In the genomic region with DNA sequence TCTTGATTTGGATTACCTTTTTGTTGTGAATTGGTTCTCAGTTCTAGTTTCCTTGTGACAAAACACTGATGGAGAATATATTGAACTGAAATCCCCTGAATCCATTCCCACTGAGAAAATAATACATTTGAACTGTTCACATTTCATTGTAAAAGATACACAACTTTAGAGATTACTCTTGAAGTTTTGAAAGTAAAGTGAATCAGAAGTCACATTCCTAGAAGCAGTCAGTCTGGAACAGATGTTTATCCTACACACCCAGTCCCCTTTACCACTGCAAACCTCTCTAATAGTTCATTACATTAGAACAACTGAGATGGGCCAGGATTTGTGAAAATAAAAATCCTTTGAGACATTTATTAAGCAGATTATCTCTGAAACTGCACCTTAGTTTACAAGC, we compare ENCODE assay signal across 19 cellular contexts. TPM values are rescaled to one million over a fixed set of nuclear protein-coding genes. Genes with fewer than 3 reads are reported as not detected.
DNase-seq lines count a peak whose midpoint lies in the region; TF ChIP-seq lines count a peak whose summit lies in the region.
"Had no signal": no experiment of that assay in that cellular context is flagged by ENCODE, and none has a peak within 500 bp of the region (broad histone marks: within the 10 kb centered on the region; RNA-seq: fewer than 3 reads in every experiment).

No MANE protein-coding gene starts in this region.

- H3K36me3 Mint-ChIP-seq in activated CD4-positive, alpha-beta memory T cell treated with anti-CD3 and anti-CD28 coated beads for 36 hours = no peaks in the 10 kb centered on the region
- H3K36me3 Mint-ChIP-seq in activated CD4-positive, alpha-beta memory T cell treated with anti-CD3 and anti-CD28 coated beads, Interleukin-2, amount 10 ng/mL, durations not matched to agents 7 days and 5 days (ENCODE audit: low read depth) = peaks cover 7% of the 10 kb centered on the region
- H3K36me3 Mint-ChIP-seq in brain = no peaks in the 10 kb centered on the region
- no peaks in the 10 kb centered on the region for H3K36me3 Mint-ChIP-seq in mesothelial cell of epicardium
- peaks cover 3% of the 10 kb centered on the region for H3K36me3 Mint-ChIP-seq in T-helper 2 cell treated with Interferon-gamma antibody and Interleukin-4, amounts not matched to agents 5 μg/mL and 100 μg/mL, for 36 hours (ENCODE audit: low read depth)
- H3K36me3 Mint-ChIP-seq: memory B cell had no signal

- intact Hi-C loops in activated CD4-positive, alpha-beta memory T cell treated with anti-CD3 and anti-CD28 coated beads for 36 hours (cut with micrococcal nuclease) = no loop called here

- H3K9me3 Mint-ChIP-seq in activated CD4-positive, alpha-beta memory T cell treated with anti-CD3 and anti-CD28 coated beads for 36 hours = no peaks in the 10 kb centered on the region
- H3K9me3 Mint-ChIP-seq in activated CD4-positive, alpha-beta memory T cell treated with anti-CD3 and anti-CD28 coated beads, Interleukin-2, amount 10 ng/mL, durations not matched to agents 7 days and 5 days = no peaks in the 10 kb centered on the region
- no peaks in the 10 kb centered on the region for H3K9me3 Mint-ChIP-seq in brain
- H3K9me3 Mint-ChIP-seq in mesothelial cell of epicardium = no peaks in the 10 kb centered on the region
- no peaks in the 10 kb centered on the region for H3K9me3 Mint-ChIP-seq in T-helper 2 cell treated with Interferon-gamma antibody and Interleukin-4, amounts not matched to agents 5 μg/mL and 100 μg/mL, for 36 hours
- H3K9me3 Mint-ChIP-seq: CD4-positive, alpha-beta memory T cell; memory B cell had no signal

- TF ChIP-seq CTCF in brain (conservative IDR thresholded peaks at IDR 0.05) (no peak), mesothelial cell of epicardium (IDR thresholded peaks at IDR 0.05; ENCODE audit: unreplicated experiment) (no peak)

- POLR2A ChIA-PET in activated CD4-positive, alpha-beta memory T cell treated with anti-CD3 and anti-CD28 coated beads for 36 hours (lab: Charles Lee) = interaction anchor here (1.4 to 1.5 kb wide), 2 partner anchors 35 to 52 kb away, joined by 3 to 5 read pairs; no protein-coding TSS in a partner anchor
- POLR2A ChIA-PET in activated CD4-positive, alpha-beta memory T cell treated with anti-CD3 and anti-CD28 coated beads, Interleukin-2, amount 10 ng/mL, durations not matched to agents 7 days and 5 days (lab: Charles Lee) = interaction anchor here (1.9 kb wide), 1 partner anchor 64 kb away, joined by 7 read pairs; a partner anchor contains a TSS

- no peak for DNase-seq in activated CD4-positive, alpha-beta memory T cell treated with anti-CD3 and anti-CD28 coated beads for 36 hours
- DNase-seq in activated CD4-positive, alpha-beta memory T cell treated with anti-CD3 and anti-CD28 coated beads, Interleukin-2, amount 10 ng/mL, durations not matched to agents 7 days and 5 days = no peak
- no peak for DNase-seq in mesothelial cell of epicardium (ENCODE audit: low spot score in 2 of 2, unreplicated experiment in 2 of 2)
- no peak for DNase-seq in substantia nigra (lab: John Stamatoyannopoulos, UW)
- DNase-seq in KBM-7 = no peak
- DNase-seq in ureter (ENCODE audit: low spot score) = no peak
- no peak for DNase-seq in T-helper 2 cell treated with Interferon-gamma antibody and Interleukin-4, amounts not matched to agents 5 μg/mL and 100 μg/mL, for 36 hours (ENCODE audit: low spot score)
- DNase-seq: 8988T; activated effector memory CD4-positive, alpha-beta T cell treated with Interleukin-2 at 50 U/mL for 16 hours; aorta; CD4-positive, alpha-beta memory T cell; MV-4-11; pancreas; SJCRH30; stimulated activated CD4-positive, alpha-beta T cell treated with anti-CD3 and anti-CD28 coated beads, Interleukin-15, amount 100 ng/mL, for 24 hours; T1000; trophoblast cell had no signal

- H3K4me3 Mint-ChIP-seq in activated CD4-positive, alpha-beta memory T cell treated with anti-CD3 and anti-CD28 coated beads for 36 hours = no peak overlapping the region
- no peak overlapping the region for H3K4me3 Mint-ChIP-seq in activated CD4-positive, alpha-beta memory T cell treated with anti-CD3 and anti-CD28 coated beads, Interleukin-2, amount 10 ng/mL, durations not matched to agents 7 days and 5 days
- peak overlapping the region; percentile 92 to 100 (median 98) for H3K4me3 Mint-ChIP-seq in brain
- no peak overlapping the region for H3K4me3 Mint-ChIP-seq in mesothelial cell of epicardium
- no peak overlapping the region for H3K4me3 Mint-ChIP-seq in T-helper 2 cell treated with Interferon-gamma antibody and Interleukin-4, amounts not matched to agents 5 μg/mL and 100 μg/mL, for 36 hours
- H3K4me3 Mint-ChIP-seq: CD4-positive, alpha-beta memory T cell; memory B cell had no signal

- H3K4me1 Mint-ChIP-seq in activated CD4-positive, alpha-beta memory T cell treated with anti-CD3 and anti-CD28 coated beads for 36 hours (ENCODE audit: low read depth) = peaks cover 47% of the 10 kb centered on the region
- peaks cover 50% of the 10 kb centered on the region for H3K4me1 Mint-ChIP-seq in activated CD4-positive, alpha-beta memory T cell treated with anti-CD3 and anti-CD28 coated beads, Interleukin-2, amount 10 ng/mL, durations not matched to agents 7 days and 5 days
- peaks cover 75% of the 10 kb centered on the region for H3K4me1 Mint-ChIP-seq in brain
- peaks cover 58% of the 10 kb centered on the region for H3K4me1 Mint-ChIP-seq in mesothelial cell of epicardium
- H3K4me1 Mint-ChIP-seq in T-helper 2 cell treated with Interferon-gamma antibody and Interleukin-4, amounts not matched to agents 5 μg/mL and 100 μg/mL, for 36 hours (ENCODE audit: low read depth) = peaks cover 39% of the 10 kb centered on the region

- peaks cover 1% of the 10 kb centered on the region for H3K27me3 Mint-ChIP-seq in activated CD4-positive, alpha-beta memory T cell treated with anti-CD3 and anti-CD28 coated beads for 36 hours
- H3K27me3 Mint-ChIP-seq in activated CD4-positive, alpha-beta memory T cell treated with anti-CD3 and anti-CD28 coated beads, Interleukin-2, amount 10 ng/mL, durations not matched to agents 7 days and 5 days = peaks cover 3% of the 10 kb centered on the region
- H3K27me3 Mint-ChIP-seq in brain = peaks cover 17% of the 10 kb centered on the region
- no peaks in the 10 kb centered on the region for H3K27me3 Mint-ChIP-seq in mesothelial cell of epicardium (ENCODE audit: low read depth)
- H3K27me3 Mint-ChIP-seq in T-helper 2 cell treated with Interferon-gamma antibody and Interleukin-4, amounts not matched to agents 5 μg/mL and 100 μg/mL, for 36 hours (ENCODE audit: low read depth) = peaks cover 1% of the 10 kb centered on the region
- H3K27me3 Mint-ChIP-seq: memory B cell had no signal

- CTCF ChIA-PET in activated CD4-positive, alpha-beta memory T cell treated with anti-CD3 and anti-CD28 coated beads for 36 hours (lab: Charles Lee) = interaction anchor here (1.6 to 2.1 kb wide), 3 partner anchors 35 to 253 kb away, joined by 3 to 15 read pairs (median 7); no protein-coding TSS in a partner anchor
- CTCF ChIA-PET in activated CD4-positive, alpha-beta memory T cell treated with anti-CD3 and anti-CD28 coated beads, Interleukin-2, amount 10 ng/mL, durations not matched to agents 7 days and 5 days (lab: Charles Lee) = interaction anchor here (2.5 kb wide), 1 partner anchor 35 kb away, joined by 17 read pairs; no protein-coding TSS in a partner anchor

- H3K27ac ChIP-seq in substantia nigra (ENCODE audit: low read depth, low read length, poor library complexity, severe bottlenecking) = peak overlapping the region; percentile 98
- H3K27ac ChIP-seq: SJCRH30 had no signal

- peak overlapping the region; percentile 62 for H3K27ac Mint-ChIP-seq in activated CD4-positive, alpha-beta memory T cell treated with anti-CD3 and anti-CD28 coated beads for 36 hours
- H3K27ac Mint-ChIP-seq in activated CD4-positive, alpha-beta memory T cell treated with anti-CD3 and anti-CD28 coated beads, Interleukin-2, amount 10 ng/mL, durations not matched to agents 7 days and 5 days = no peak overlapping the region
- H3K27ac Mint-ChIP-seq in brain (peak overlapping the region in 4 of 5 experiments; percentile 56 to 100 (median 86)), mesothelial cell of epicardium (peak overlapping the region; percentile 96)
- H3K27ac Mint-ChIP-seq in T-helper 2 cell treated with Interferon-gamma antibody and Interleukin-4, amounts not matched to agents 5 μg/mL and 100 μg/mL, for 36 hours = no peak overlapping the region
- H3K27ac Mint-ChIP-seq: memory B cell had no signal

- in situ Hi-C loops in KBM-7 (cut with MboI; ENCODE audit: low pct_unique_long_range_greater_than_20kb, low sequenced_read_pairs) = no loop called here

RNA-seq across cellular contexts. Expression of a gene that starts 3.4 kb away (rescaled TPM):
- total RNA-seq in activated CD4-positive, alpha-beta memory T cell treated with anti-CD3 and anti-CD28 coated beads for 36 hours = 10 to 100 TPM; 45.0 to 50.5 TPM
- 100 to 1,000 TPM in 1 of 2 experiments, 10 to 100 TPM in 1; 96.6 to 101 TPM for total RNA-seq in activated CD4-positive, alpha-beta memory T cell treated with anti-CD3 and anti-CD28 coated beads, Interleukin-2, amount 10 ng/mL, durations not matched to agents 7 days and 5 days
- polyA plus RNA-seq in brain (ENCODE audit: insufficient read depth, low read depth, low replicate concordance) = 103 TPM
- total RNA-seq in mesothelial cell of epicardium = 177 to 187 TPM (median 187 TPM) in 3 replicates
- total RNA-seq in ureter = 215 TPM

Comparison
In these comparisons a context has a peak if more than half of its experiments do, and no peak if none do; other contexts are left out.
1. H3K27ac Mint-ChIP-seq: peak in activated CD4-positive, alpha-beta memory T cell treated with anti-CD3 and anti-CD28 coated beads for 36 hours (single experiment), brain (4 of 5) and mesothelial cell of epicardium (single experiment); none in activated CD4-positive, alpha-beta memory T cell treated with anti-CD3 and anti-CD28 coated beads, Interleukin-2, amount 10 ng/mL, durations not matched to agents 7 days and 5 days (single experiment) and T-helper 2 cell treated with Interferon-gamma antibody and Interleukin-4, amounts not matched to agents 5 μg/mL and 100 μg/mL, for 36 hours (single experiment).
2. H3K4me3 Mint-ChIP-seq: peak in brain (5 of 5); none in activated CD4-positive, alpha-beta memory T cell treated with anti-CD3 and anti-CD28 coated beads for 36 hours (single experiment), activated CD4-positive, alpha-beta memory T cell treated with anti-CD3 and anti-CD28 coated beads, Interleukin-2, amount 10 ng/mL, durations not matched to agents 7 days and 5 days (single experiment), mesothelial cell of epicardium (single experiment) and T-helper 2 cell treated with Interferon-gamma antibody and Interleukin-4, amounts not matched to agents 5 μg/mL and 100 μg/mL, for 36 hours (single experiment).